8 cellular contexts compared by ENCODE assay signal in the genomic region with DNA sequence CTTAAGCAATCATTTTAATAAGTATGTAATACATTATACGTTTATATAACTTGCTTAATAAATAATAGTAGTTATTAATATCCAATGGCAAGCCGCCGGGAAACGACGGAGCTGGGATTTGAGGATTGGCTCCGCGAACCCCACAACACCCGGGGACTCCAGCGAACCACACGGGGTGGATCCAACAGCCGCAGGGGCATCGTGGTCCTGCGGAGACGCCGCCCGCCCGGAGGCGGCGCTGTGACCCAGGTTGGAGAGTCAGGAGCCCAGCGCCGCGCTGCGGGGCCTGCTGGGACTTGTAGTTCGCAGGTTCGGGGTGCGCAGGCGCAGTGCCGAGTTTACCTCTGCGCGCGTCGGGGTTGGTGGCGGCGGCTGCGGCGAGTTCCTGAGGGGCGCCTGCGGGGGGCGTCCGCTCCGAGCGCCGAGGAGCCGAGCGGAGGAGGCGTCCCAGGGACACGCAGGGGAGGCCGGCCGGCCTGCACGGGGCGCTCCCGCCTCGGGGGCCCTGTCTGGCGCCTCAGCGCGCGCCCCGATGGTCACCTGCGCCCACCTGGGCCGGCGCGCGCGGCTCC. TPM values are rescaled to one million over a fixed set of nuclear protein-coding genes. Genes with fewer than 3 reads are reported as not detected.
DNase-seq lines count a peak whose midpoint lies in the region; ATAC-seq, FAIRE-seq and TF ChIP-seq lines count a peak whose summit lies in the region.

Gene ZNF554 (plus strand): TSS at position 329 of the 572 bp plus-strand sequence. CDS start 204 bp downstream, at position 533.

- no peak within 1 kb of the TSS for H3K27ac Mint-ChIP-seq in activated naive CD8-positive, alpha-beta T cell treated with anti-CD3 and anti-CD28 coated beads, Interleukin-2, amount 10 ng/mL, durations not matched to agents 7 days and 5 days

- POLR2A ChIA-PET in activated naive CD8-positive, alpha-beta T cell treated with anti-CD3 and anti-CD28 coated beads, Interleukin-2, amount 10 ng/mL, durations not matched to agents 7 days and 5 days (lab: Charles Lee), result interaction anchor here (0.7 kb wide), 1 partner anchor 18 kb away, joined by 4 read pairs; no protein-coding TSS in a partner anchor

- intact Hi-C loops in pancreas (cut with DNase I), result no loop called here
- intact Hi-C loops in tibial artery (cut with DNase I; ENCODE audit: low total_unique reads), result no loop called here

- ATAC-seq in HG02642 (IDR thresholded peaks at IDR 0.05; ENCODE audit: poor library complexity, unreplicated experiment), result peak; percentile 92
- peak; percentile 93 for ATAC-seq in activated naive CD8-positive, alpha-beta T cell treated with anti-CD3 and anti-CD28 coated beads, Interleukin-2, amount 10 ng/mL, durations not matched to agents 7 days and 5 days (ENCODE audit: low read depth)
- ATAC-seq in pancreas, result peak; percentile 97 to 99 (median 99)

- WGBS in pancreas, 2 donors, result 0% methylated on average over 53 to 64 of the region's 64 CpGs

- peak within 1 kb of the TSS; percentile 83 for H3K27ac ChIP-seq in cardiac muscle cell
- peak within 1 kb of the TSS in 2 of 4 donors; percentile 28 to 42 for H3K27ac ChIP-seq in pancreas
- peak within 1 kb of the TSS; percentile 59 to 79 for H3K27ac ChIP-seq in tibial artery

- FAIRE-seq in pancreas (lab: Jason Lieb, UNC), result no peak

- TF ChIP-seq CTCF in GM12864 (IDR thresholded peaks at IDR 0.05; ENCODE audit: low read depth, low read length, missing control alignments) (peak; percentile 98), cardiac muscle cell (IDR thresholded peaks at IDR 0.05; ENCODE audit: low read depth, low read length) (peak; percentile 96), pancreas (IDR thresholded peaks at IDR 0.05) (peak; percentile 86 to 96 (median 92)), tibial artery (IDR thresholded peaks at IDR 0.05) (peak; percentile 98)

- DNase-seq in GM12864 (ENCODE audit: low read depth) (peak; percentile 92), NCI-H1105 (lab: John Stamatoyannopoulos, UW) (peak; percentile 96), SKM-1 (lab: John Stamatoyannopoulos, UW; ENCODE audit: unreplicated experiment) (peak; percentile 76), cardiac muscle cell (ENCODE audit: low read depth in 1 of 2, low spot score in 1 of 2) (peak; percentile 97 to 99), pancreas (peak; percentile 95 to 100 (median 98)), tibial artery (peak; percentile 97)
- DNase-seq in activated naive CD8-positive, alpha-beta T cell treated with anti-CD3 and anti-CD28 coated beads, Interleukin-2, amount 10 ng/mL, durations not matched to agents 7 days and 5 days, result peak; percentile 100

- H3K36me3 ChIP-seq in cardiac muscle cell (peaks cover under 1% of the 10 kb centered on the region), pancreas (no peaks in the 10 kb centered on the region), tibial artery (peaks cover 4 to 24% (median 9%) of the 10 kb centered on the region in 3 donors)

- H3K27me3 Mint-ChIP-seq in activated naive CD8-positive, alpha-beta T cell treated with anti-CD3 and anti-CD28 coated beads, Interleukin-2, amount 10 ng/mL, durations not matched to agents 7 days and 5 days, result no peaks in the 10 kb centered on the region

- no peaks in the 10 kb centered on the region for H3K4me1 ChIP-seq in cardiac muscle cell (ENCODE audit: low read depth)
- peaks cover 0 to 6% (median 0%) of the 10 kb centered on the region in 3 donors for H3K4me1 ChIP-seq in pancreas
- peaks cover 0 to 17% (median 7%) of the 10 kb centered on the region in 4 donors for H3K4me1 ChIP-seq in tibial artery

- H3K9me3 ChIP-seq in cardiac muscle cell (ENCODE audit: low read depth) (no peaks in the 10 kb centered on the region), pancreas (no peaks in the 10 kb centered on the region), tibial artery (no peaks in the 10 kb centered on the region)

- H3K4me1 Mint-ChIP-seq in activated naive CD8-positive, alpha-beta T cell treated with anti-CD3 and anti-CD28 coated beads, Interleukin-2, amount 10 ng/mL, durations not matched to agents 7 days and 5 days, result peaks cover 2% of the 10 kb centered on the region

- H3K9me3 Mint-ChIP-seq in activated naive CD8-positive, alpha-beta T cell treated with anti-CD3 and anti-CD28 coated beads, Interleukin-2, amount 10 ng/mL, durations not matched to agents 7 days and 5 days, result peaks cover 2% of the 10 kb centered on the region

- H3K27me3 ChIP-seq in cardiac muscle cell (no peaks in the 10 kb centered on the region), pancreas (no peaks in the 10 kb centered on the region), tibial artery (no peaks in the 10 kb centered on the region)

- peaks cover 5% of the 10 kb centered on the region for H3K36me3 Mint-ChIP-seq in activated naive CD8-positive, alpha-beta T cell treated with anti-CD3 and anti-CD28 coated beads, Interleukin-2, amount 10 ng/mL, durations not matched to agents 7 days and 5 days

- H3K4me3 ChIP-seq in GM12864 (ENCODE audit: low read depth, low read length) (peak within 1 kb of the TSS; percentile 58), cardiac muscle cell (peak within 1 kb of the TSS; percentile 78), pancreas (peak within 1 kb of the TSS; percentile 74 to 93 (median 86)), tibial artery (peak within 1 kb of the TSS; percentile 83 to 95)

- peak within 1 kb of the TSS; percentile 82 for H3K4me3 Mint-ChIP-seq in activated naive CD8-positive, alpha-beta T cell treated with anti-CD3 and anti-CD28 coated beads, Interleukin-2, amount 10 ng/mL, durations not matched to agents 7 days and 5 days

RNA-seq across cellular contexts. Expression of gene ZNF554, which starts in this region (rescaled TPM):
- 1 to 10 TPM; 3.6 to 5.0 TPM for total RNA-seq in activated naive CD8-positive, alpha-beta T cell treated with anti-CD3 and anti-CD28 coated beads, Interleukin-2, amount 10 ng/mL, durations not matched to agents 7 days and 5 days
- 11.6 and 18.2 TPM in 2 replicates for total RNA-seq in cardiac muscle cell
- polyA plus RNA-seq in cardiac muscle cell, result 11.1 and 12.4 TPM in 2 replicates
- 1 to 10 TPM; 2.6 to 4.2 (median 3.4) TPM for total RNA-seq in pancreas
- polyA plus RNA-seq in pancreas, result 1 to 10 TPM; 5.2 TPM
